ENCODE assay signal across 17 cellular contexts in the genomic region with DNA sequence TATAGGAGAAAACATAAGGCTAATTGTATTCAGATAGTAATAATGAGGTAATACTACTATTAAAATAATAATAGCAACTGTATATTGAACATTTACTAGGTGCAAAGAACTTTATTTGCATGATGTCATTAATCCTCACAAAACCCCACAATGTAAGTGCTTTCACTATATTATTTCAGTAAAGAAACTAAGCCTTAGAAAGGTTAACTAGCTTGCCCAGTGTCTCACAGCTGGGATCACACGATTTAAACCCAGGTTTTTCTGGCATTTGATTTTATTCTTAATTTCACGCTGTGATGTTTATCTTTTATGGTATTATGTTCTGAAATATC. TPM values are rescaled to one million over a fixed set of nuclear protein-coding genes. Genes with fewer than 3 reads are reported as not detected.
A peak's percentile ranks its signal among the peaks of the same experiment; 100 is the strongest.
DNase-seq lines count a peak whose midpoint lies in the region; ATAC-seq and TF ChIP-seq lines count a peak whose summit lies in the region.
"Had no signal": no experiment of that assay in that cellular context is flagged by ENCODE, and none has a peak within 500 bp of the region (broad histone marks: within the 10 kb centered on the region; RNA-seq: fewer than 3 reads in every experiment).

No MANE protein-coding gene starts in this region.

- CTCF ChIA-PET in activated CD8-positive, alpha-beta T cell treated with anti-CD3 and anti-CD28 coated beads, Interleukin-2, amount 10 ng/mL, durations not matched to agents 7 days and 5 days (lab: Charles Lee): no interaction called here

- no peak for TF ChIP-seq CTCF in left ventricle myocardium inferior (IDR thresholded peaks at IDR 0.05; ENCODE audit: borderline replicate concordance)

- H3K36me3 ChIP-seq in SK-N-MC (ENCODE audit: insufficient read depth, low read length): peaks cover 34% of the 10 kb centered on the region
- no peaks in the 10 kb centered on the region for H3K36me3 ChIP-seq in left ventricle myocardium inferior
- H3K36me3 ChIP-seq: BLaER1 had no signal

- peaks cover 4% of the 10 kb centered on the region for H3K36me3 Mint-ChIP-seq in activated CD8-positive, alpha-beta T cell treated with anti-CD3 and anti-CD28 coated beads, Interleukin-2, amount 10 ng/mL, durations not matched to agents 7 days and 5 days (ENCODE audit: low read depth)
- H3K36me3 Mint-ChIP-seq: CD14-positive monocyte had no signal

- H3K4me3 ChIP-seq in SK-N-MC (no peak overlapping the region), left ventricle myocardium inferior (no peak overlapping the region)
- H3K4me3 ChIP-seq: BLaER1 had no signal

- no peaks in the 10 kb centered on the region for H3K9me3 Mint-ChIP-seq in activated CD8-positive, alpha-beta T cell treated with anti-CD3 and anti-CD28 coated beads, Interleukin-2, amount 10 ng/mL, durations not matched to agents 7 days and 5 days (ENCODE audit: insufficient read depth)

- DNase-seq in SK-N-MC (ENCODE audit: low read depth, low spot score) (no peak), caudate nucleus (lab: John Stamatoyannopoulos, UW) (no peak), GM19238 (ENCODE audit: insufficient read length, low spot score) (no peak), left ventricle myocardium inferior (no peak), SHP77 treated with DMSO at 0.1 percent for 48 hours (lab: John Stamatoyannopoulos, UW) (no peak)
- no peak for DNase-seq in activated CD8-positive, alpha-beta T cell treated with anti-CD3 and anti-CD28 coated beads, Interleukin-2, amount 10 ng/mL, durations not matched to agents 7 days and 5 days
- DNase-seq: AML-193; Calu3; CD4-positive, alpha-beta memory T cell; DMS79 treated with DMSO at 0.1 percent for 48 hours; GF-D8; GOT3; H7 had no signal

- H3K9me3 ChIP-seq in SK-N-MC (ENCODE audit: low read depth, low read length) (no peaks in the 10 kb centered on the region), left ventricle myocardium inferior (replicated peaks) (no peaks in the 10 kb centered on the region)

- H3K4me1 ChIP-seq in left ventricle myocardium inferior: no peaks in the 10 kb centered on the region

- no peak for ATAC-seq in activated CD8-positive, alpha-beta T cell treated with anti-CD3 and anti-CD28 coated beads, Interleukin-2, amount 10 ng/mL, durations not matched to agents 7 days and 5 days
- ATAC-seq: HCT116 had no signal

- H3K4me3 Mint-ChIP-seq in activated CD8-positive, alpha-beta T cell treated with anti-CD3 and anti-CD28 coated beads, Interleukin-2, amount 10 ng/mL, durations not matched to agents 7 days and 5 days: no peak overlapping the region
- H3K4me3 Mint-ChIP-seq: CD14-positive monocyte; CD4-positive, alpha-beta memory T cell had no signal

- H3K9ac ChIP-seq in SK-N-MC (ENCODE audit: insufficient read length): no peak overlapping the region
- H3K9ac ChIP-seq: BLaER1 had no signal

- H3K27me3 ChIP-seq in layer of hippocampus (ENCODE audit: control insufficient read depth, insufficient read depth, low read length) (no peaks in the 10 kb centered on the region), left ventricle myocardium inferior (ENCODE audit: low read depth) (peaks cover 3% of the 10 kb centered on the region)
- H3K27me3 ChIP-seq: BLaER1 had no signal

- H3K27ac ChIP-seq in SK-N-MC (peak overlapping the region; percentile 23), caudate nucleus (ENCODE audit: low read depth, low read length) (peak overlapping the region; percentile 65), layer of hippocampus (ENCODE audit: low read depth, low read length) (peak overlapping the region; percentile 75), left ventricle myocardium inferior (replicated peaks) (no peak overlapping the region)
- H3K27ac ChIP-seq: BLaER1 had no signal

- peaks cover 4% of the 10 kb centered on the region for H3K4me1 Mint-ChIP-seq in activated CD8-positive, alpha-beta T cell treated with anti-CD3 and anti-CD28 coated beads, Interleukin-2, amount 10 ng/mL, durations not matched to agents 7 days and 5 days (ENCODE audit: low read depth)
- H3K4me1 Mint-ChIP-seq: CD14-positive monocyte had no signal

- no peak overlapping the region for H3K27ac Mint-ChIP-seq in activated CD8-positive, alpha-beta T cell treated with anti-CD3 and anti-CD28 coated beads, Interleukin-2, amount 10 ng/mL, durations not matched to agents 7 days and 5 days
- H3K27ac Mint-ChIP-seq: CD14-positive monocyte; CD4-positive, alpha-beta memory T cell had no signal

- intact Hi-C loops in left ventricle myocardium inferior (cut with micrococcal nuclease): no loop called here

- POLR2A ChIA-PET in activated CD8-positive, alpha-beta T cell treated with anti-CD3 and anti-CD28 coated beads, Interleukin-2, amount 10 ng/mL, durations not matched to agents 7 days and 5 days (lab: Charles Lee): no interaction called here

- no peaks in the 10 kb centered on the region for H3K27me3 Mint-ChIP-seq in activated CD8-positive, alpha-beta T cell treated with anti-CD3 and anti-CD28 coated beads, Interleukin-2, amount 10 ng/mL, durations not matched to agents 7 days and 5 days (ENCODE audit: low read depth)
- H3K27me3 Mint-ChIP-seq: CD4-positive, alpha-beta memory T cell had no signal

RNA-seq across cellular contexts. Expression of a gene that starts 50.0 kb away (rescaled TPM):
- 0.41 TPM for total RNA-seq in left ventricle myocardium inferior
- 1 to 10 TPM; 8.2 to 8.9 TPM for total RNA-seq in activated CD8-positive, alpha-beta T cell treated with anti-CD3 and anti-CD28 coated beads, Interleukin-2, amount 10 ng/mL, durations not matched to agents 7 days and 5 days
- total RNA-seq: Calu3 had no signal
